ENCODE assay signal across 30 cellular contexts in the genomic region with DNA sequence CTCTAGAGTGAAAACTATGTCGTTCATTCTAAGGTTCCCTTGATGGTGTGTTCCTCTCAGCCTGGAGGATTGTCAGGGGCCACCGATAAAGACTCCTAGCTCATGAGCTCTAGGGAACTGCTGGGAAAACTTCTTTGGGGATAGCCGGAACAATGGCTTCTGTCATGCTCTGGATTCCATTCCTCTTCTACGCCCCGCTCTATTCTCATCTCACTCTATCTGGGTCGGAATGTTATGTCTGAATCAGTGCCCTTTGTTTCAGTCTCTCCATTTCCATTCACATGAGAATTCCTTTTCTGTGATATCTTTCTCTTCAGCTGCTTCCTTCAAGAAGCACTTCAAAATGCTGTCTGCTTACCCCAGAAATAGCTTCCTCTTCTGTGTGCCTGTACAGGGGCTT. TPM values are rescaled to one million over a fixed set of nuclear protein-coding genes. Genes with fewer than 3 reads are reported as not detected.
"Had no signal": no experiment of that assay in that cellular context is flagged by ENCODE, and none has a peak within 500 bp of the region (broad histone marks: within the 10 kb centered on the region; RNA-seq: fewer than 3 reads in every experiment).

No MANE protein-coding gene starts in this region.

- H3K9me3 Mint-ChIP-seq: activated naive CD8-positive, alpha-beta T cell treated with anti-CD3 and anti-CD28 coated beads for 36 hours; activated T-cell treated with anti-CD3 and anti-CD28 coated beads, Interleukin-2, amount 50 U/mL, for 4 hours; activated T-helper 2 cell treated with anti-CD3 and anti-CD28 coated beads, Interferon-gamma antibody, Interleukin-2, Interleukin-4, amounts not matched to agents 10 μg/mL and 5 μg/mL and 100 μg/mL, durations not matched to agents 14 hours and 24 hours and 36 hours; central memory CD8-positive, alpha-beta T cell; stimulated activated effector memory CD8-positive, alpha-beta T cell treated with anti-CD3 and anti-CD28 coated beads, Interleukin-12 subunit alpha, Interleukin-12 subunit beta, amount 100 ng/mL, for 72 hours; T-helper 1 cell treated with Interleukin-12 subunit alpha and Interleukin-12 subunit beta and Interleukin-4 antibody, amounts not matched to agents 30 μg/mL and 1 μg/mL, for 36 hours had no signal

- H3K27me3 ChIP-seq: breast epithelium, right atrium auricular region, tibial nerve, uterus had no signal

- H3K4me2 ChIP-seq: hepatocyte had no signal

- H3K4me3 ChIP-seq: breast epithelium, dorsolateral prefrontal cortex, hepatocyte, prostate gland, right atrium auricular region, stomach, suprapubic skin, uterus had no signal

- H3K27ac ChIP-seq: breast epithelium, dorsolateral prefrontal cortex, epithelial cell of prostate, hepatocyte, prostate gland, right atrium auricular region, stomach, suprapubic skin, uterus had no signal

- H3K36me3 ChIP-seq: breast epithelium, prostate gland, right atrium auricular region, stomach, suprapubic skin, tibial nerve, uterus had no signal

- H3K4me3 Mint-ChIP-seq: activated naive CD8-positive, alpha-beta T cell treated with anti-CD3 and anti-CD28 coated beads for 36 hours; activated T-cell treated with anti-CD3 and anti-CD28 coated beads, Interleukin-2, amount 50 U/mL, for 4 hours; central memory CD8-positive, alpha-beta T cell; naive B cell; stimulated activated effector memory CD8-positive, alpha-beta T cell treated with anti-CD3 and anti-CD28 coated beads, Interleukin-12 subunit alpha, Interleukin-12 subunit beta, amount 100 ng/mL, for 72 hours; T-helper 1 cell treated with Interleukin-12 subunit alpha and Interleukin-12 subunit beta and Interleukin-4 antibody, amounts not matched to agents 30 μg/mL and 1 μg/mL, for 36 hours; WTC11 had no signal

- H3K79me2 ChIP-seq: hepatocyte had no signal

- H3K36me3 Mint-ChIP-seq: activated naive CD8-positive, alpha-beta T cell treated with anti-CD3 and anti-CD28 coated beads for 36 hours; stimulated activated effector memory CD8-positive, alpha-beta T cell treated with anti-CD3 and anti-CD28 coated beads, Interleukin-12 subunit alpha, Interleukin-12 subunit beta, amount 100 ng/mL, for 72 hours; WTC11 had no signal

- H3K4me1 ChIP-seq: breast epithelium, prostate gland, right atrium auricular region, stomach, suprapubic skin, uterus had no signal

- H3K4me1 Mint-ChIP-seq: activated naive CD8-positive, alpha-beta T cell treated with anti-CD3 and anti-CD28 coated beads for 36 hours; central memory CD8-positive, alpha-beta T cell; naive B cell; stimulated activated effector memory CD8-positive, alpha-beta T cell treated with anti-CD3 and anti-CD28 coated beads, Interleukin-12 subunit alpha, Interleukin-12 subunit beta, amount 100 ng/mL, for 72 hours; WTC11 had no signal

- ATAC-seq: activated T-cell treated with anti-CD3 and anti-CD28 coated beads, Interleukin-2, amount 50 U/mL, for 4 hours; left ventricle myocardium superior; stimulated activated effector memory CD8-positive, alpha-beta T cell treated with anti-CD3 and anti-CD28 coated beads, Interleukin-12 subunit alpha, Interleukin-12 subunit beta, amount 100 ng/mL, for 72 hours; WTC11 had no signal

- H3K27ac Mint-ChIP-seq: activated naive CD8-positive, alpha-beta T cell treated with anti-CD3 and anti-CD28 coated beads for 36 hours; activated T-helper 2 cell treated with anti-CD3 and anti-CD28 coated beads, Interferon-gamma antibody, Interleukin-2, Interleukin-4, amounts not matched to agents 10 μg/mL and 5 μg/mL and 100 μg/mL, durations not matched to agents 14 hours and 24 hours and 36 hours; stimulated activated effector memory CD8-positive, alpha-beta T cell treated with anti-CD3 and anti-CD28 coated beads, Interleukin-12 subunit alpha, Interleukin-12 subunit beta, amount 100 ng/mL, for 72 hours; T-helper 1 cell treated with Interleukin-12 subunit alpha and Interleukin-12 subunit beta and Interleukin-4 antibody, amounts not matched to agents 30 μg/mL and 1 μg/mL, for 36 hours; WTC11 had no signal

- H2AFZ ChIP-seq: hepatocyte had no signal

- H3K9me3 ChIP-seq: breast epithelium, prostate gland, right atrium auricular region, stomach, suprapubic skin, tibial nerve, uterus had no signal

- DNase-seq: activated CD8-positive, alpha-beta memory T cell treated with anti-CD3 and anti-CD28 coated beads, Interleukin-2, amount 50 U/mL, for 48 hours; activated naive CD4-positive, alpha-beta T cell treated with Interleukin-2 at 50 U/mL for 16 hours; activated naive CD8-positive, alpha-beta T cell treated with anti-CD3 and anti-CD28 coated beads for 36 hours; activated T-cell treated with anti-CD3 and anti-CD28 coated beads, Interleukin-2, amount 50 U/mL, for 4 hours; dorsolateral prefrontal cortex; foreskin fibroblast; glutamatergic neuron; left ventricle myocardium superior; mammary epithelial cell; naive B cell; stimulated activated CD4-positive, alpha-beta T cell treated with anti-CD3 and anti-CD28 coated beads, Interleukin-12 subunit alpha, Interleukin-12 subunit beta, amount 100 ng/mL, for 4 hours; stomach; T1000; uterus had no signal

RNA-seq across cellular contexts. Expression of gene SLCO2B1, which starts 16.9 kb away (rescaled TPM):
- total RNA-seq: activated naive CD8-positive, alpha-beta T cell treated with anti-CD3 and anti-CD28 coated beads for 36 hours; activated T-helper 2 cell treated with anti-CD3 and anti-CD28 coated beads, Interferon-gamma antibody, Interleukin-2, Interleukin-4, amounts not matched to agents 10 μg/mL and 5 μg/mL and 100 μg/mL, durations not matched to agents 14 hours and 24 hours and 36 hours; fibroblast of lung; mammary epithelial cell; mononuclear cell had no signal

RNA-seq across cellular contexts. Expression of gene OR2AT4, which starts 37.3 kb away (rescaled TPM):
- total RNA-seq: activated naive CD8-positive, alpha-beta T cell treated with anti-CD3 and anti-CD28 coated beads for 36 hours; activated T-cell treated with anti-CD3 and anti-CD28 coated beads, Interleukin-2, amount 50 U/mL, for 4 hours; activated T-helper 2 cell treated with anti-CD3 and anti-CD28 coated beads, Interferon-gamma antibody, Interleukin-2, Interleukin-4, amounts not matched to agents 10 μg/mL and 5 μg/mL and 100 μg/mL, durations not matched to agents 14 hours and 24 hours and 36 hours; breast epithelium; fibroblast of lung; left ventricle myocardium superior; mammary epithelial cell; mononuclear cell; osteocyte; right atrium auricular region; skeletal muscle tissue; stomach; suprapubic skin; uterus; WTC11 had no signal
